ENCODE assay signal across 8 cellular contexts in genomic region chr1:156226116-156226538, GRCh38. TPM values are rescaled to one million over a fixed set of nuclear protein-coding genes. Genes with fewer than 3 reads are reported as not detected.
DNase-seq lines count a peak whose midpoint lies in the region; ATAC-seq and TF ChIP-seq lines count a peak whose summit lies in the region.
"Had no signal": no experiment of that assay in that cellular context is flagged by ENCODE, and none has a peak within 500 bp of the region (broad histone marks: within the 10 kb centered on the region; RNA-seq: fewer than 3 reads in every experiment).

No MANE protein-coding gene starts in this region.

- TF ChIP-seq CTCF in GM10266 (IDR thresholded peaks at IDR 0.05; ENCODE audit: control insufficient read depth, insufficient read depth, low read depth, missing control alignments) = no peak

- H3K4me1 ChIP-seq in right cardiac atrium (ENCODE audit: control insufficient read depth, insufficient read depth, low read length) = no peaks in the 10 kb centered on the region

- no peaks in the 10 kb centered on the region for H3K9me3 ChIP-seq in right cardiac atrium (ENCODE audit: control insufficient read depth, low read length)

- WGBS in right cardiac atrium = 77% methylated on average over 2 of the region's 2 CpGs

- intact Hi-C loops in right cardiac atrium (cut with DNase I) = loop anchor here in 2 of 4 donors (5.0 to 10.0 kb wide), 2 partner anchors 79 to 131 kb away; no protein-coding TSS in a partner anchor

- ATAC-seq in GM21390 (IDR thresholded peaks at IDR 0.05; ENCODE audit: unreplicated experiment) (peak; percentile 60), HG03565 (IDR thresholded peaks at IDR 0.05; ENCODE audit: unreplicated experiment) (peak; percentile 64), right cardiac atrium (no peak)

- no peak overlapping the region for H3K4me3 ChIP-seq in right cardiac atrium (ENCODE audit: low read length)

- DNase-seq in GM10266 (ENCODE audit: extremely low spot score) (peak; percentile 71), DMS53 (lab: John Stamatoyannopoulos, UW) (no peak), right cardiac atrium (no peak)
- no peak for DNase-seq in effector CD4-positive, alpha-beta T cell

- H3K27me3 ChIP-seq in right cardiac atrium (ENCODE audit: control insufficient read depth, insufficient read depth) = no peaks in the 10 kb centered on the region

- no peak overlapping the region for H3K27ac ChIP-seq in right cardiac atrium (ENCODE audit: low read length)

RNA-seq across cellular contexts. Expression of gene PMF1, which starts 13.3 kb away (rescaled TPM):
- total RNA-seq in right cardiac atrium = 10 to 100 TPM; 55.3 to 62.9 (median 59.5) TPM
- 93.6 TPM for polyA plus RNA-seq in right cardiac atrium

RNA-seq across cellular contexts. Expression of gene BGLAP, which starts 15.9 kb away (rescaled TPM):
- under 1 TPM in 3 of 4 donors, not detected in 1; 0.54 to 0.92 (median 0.66) TPM for total RNA-seq in right cardiac atrium
- polyA plus RNA-seq in right cardiac atrium = 0.45 TPM
- total RNA-seq: IMR-90 had no signal
- polyA plus RNA-seq: CD14-positive monocyte had no signal

RNA-seq across cellular contexts. Expression of gene PAQR6, which starts 21.7 kb away (rescaled TPM):
- 1 to 10 TPM in 2 of 4 donors, under 1 TPM in 2; 0.68 to 1.5 (median 0.95) TPM for total RNA-seq in right cardiac atrium
- 1.3 TPM for polyA plus RNA-seq in right cardiac atrium
- polyA plus RNA-seq: CD14-positive monocyte had no signal

RNA-seq across cellular contexts. Expression of gene SLC25A44, which starts 32.2 kb away (rescaled TPM):
- total RNA-seq in right cardiac atrium = 10 to 100 TPM; 14.2 to 21.5 (median 15.7) TPM
- 8.6 TPM for polyA plus RNA-seq in right cardiac atrium

RNA-seq across cellular contexts. Expression of gene SMG5, which starts 56.5 kb away (rescaled TPM):
- 10 to 100 TPM; 55.2 to 73.6 (median 62.2) TPM for total RNA-seq in right cardiac atrium
- 55.3 TPM for polyA plus RNA-seq in right cardiac atrium

Comparison
In these comparisons a context has a peak if more than half of its experiments do, and no peak if none do; other contexts are left out.
1. ATAC-seq: peak in GM21390 (single experiment) and HG03565 (single experiment); none in right cardiac atrium (0 of 2).